Comparison of ENCODE assay signal across 8 cellular contexts in genomic region chr1:55375617-55376258, GRCh38.
DNase-seq lines count a peak whose midpoint lies in the region; ATAC-seq and TF ChIP-seq lines count a peak whose summit lies in the region.

No MANE protein-coding gene starts in this region.

- intact Hi-C loops in PC-9 (cut with micrococcal nuclease; ENCODE audit: unreplicated experiment): loop anchor here (1.0 to 10.0 kb wide), 4 partner anchors 52 to 1205 kb away; no protein-coding TSS in a partner anchor
- intact Hi-C loops in breast epithelium (cut with DNase I; ENCODE audit: low total_unique reads): no loop called here

- no peak for TF ChIP-seq POLR2A in breast epithelium (IDR thresholded peaks at IDR 0.05)

- no peaks in the 10 kb centered on the region for H3K9me2 ChIP-seq in PC-9 (ENCODE audit: insufficient read depth)

- POLR2A ChIA-PET in PC-9 (lab: Charles Lee; ENCODE audit: unreplicated experiment): no interaction called here

- BruUV-seq in PC-9 (replicated peaks; lab: Mats Ljungman, UMichigan): no TSS peak

- DNase-seq in NCI-H2081 (lab: John Stamatoyannopoulos, UW): peak; percentile 24 to 37
- no peak for DNase-seq in NCI-H2081 treated with DMSO at 0.1 percent for 48 hours (lab: John Stamatoyannopoulos, UW)
- DNase-seq in PC-9: peak in 1 of 2 experiments; percentile 25
- no peak for DNase-seq in breast epithelium (ENCODE audit: low spot score in 2 of 2)
- DNase-seq in kidney tubule cell (ENCODE audit: low spot score): peak; percentile 52
- DNase-seq in stimulated activated CD8-positive, alpha-beta memory T cell treated with anti-CD3 and anti-CD28 coated beads, Interleukin-4, amount 100 ng/mL, for 48 hours: peak; percentile 55
- no peak for DNase-seq in 8988T

- H3K4me1 ChIP-seq in PC-9 (replicated peaks; ENCODE audit: insufficient read depth) (no peaks in the 10 kb centered on the region; the same call in 1 of the 2 replicates), breast epithelium (no peaks in the 10 kb centered on the region)

- no peaks in the 10 kb centered on the region for H3F3A ChIP-seq in PC-9 (ENCODE audit: insufficient read depth, low read depth)

- H2AFZ ChIP-seq in PC-9: no peak overlapping the region

- no peaks in the 10 kb centered on the region for H3K79me2 ChIP-seq in PC-9 (ENCODE audit: low read depth)

- no peak overlapping the region for H3K27ac ChIP-seq in PC-9
- peak overlapping the region; percentile 22 to 41 for H3K27ac ChIP-seq in breast epithelium

- no peak overlapping the region for H3K4me2 ChIP-seq in PC-9

- H3K4me3 ChIP-seq in PC-9: no peak overlapping the region
- H3K4me3 ChIP-seq in breast epithelium: no peak overlapping the region

- no peaks in the 10 kb centered on the region for H3K27me3 ChIP-seq in PC-9 (ENCODE audit: insufficient read depth, low read depth)
- no peaks in the 10 kb centered on the region for H3K27me3 ChIP-seq in breast epithelium

- TF ChIP-seq CTCF in PC-9 (conservative IDR thresholded peaks at IDR 0.05) (peak; percentile 88), breast epithelium (IDR thresholded peaks at IDR 0.05) (peak; percentile 78 to 81 (median 80))

- H3K9me3 ChIP-seq in PC-9 (ENCODE audit: insufficient read depth, low read depth): no peaks in the 10 kb centered on the region
- no peaks in the 10 kb centered on the region for H3K9me3 ChIP-seq in breast epithelium

- ATAC-seq in HG03342 (IDR thresholded peaks at IDR 0.05; ENCODE audit: unreplicated experiment): peak; percentile 57

- H4K20me1 ChIP-seq in PC-9 (ENCODE audit: insufficient read depth): no peaks in the 10 kb centered on the region

- H3K36me3 ChIP-seq in PC-9 (ENCODE audit: low read depth): no peaks in the 10 kb centered on the region
- H3K36me3 ChIP-seq in breast epithelium: no peaks in the 10 kb centered on the region

- CTCF ChIA-PET in PC-9 (lab: Charles Lee): interaction anchor here (0.6 to 1.5 kb wide), 4 partner anchors 53 to 354 kb away, joined by 3 to 7 read pairs (median 4); no protein-coding TSS in a partner anchor

Comparison
In these comparisons a context has a peak if more than half of its experiments do, and no peak if none do; other contexts are left out.
1. DNase-seq: peak in NCI-H2081 (2 of 2), kidney tubule cell (single experiment) and stimulated activated CD8-positive, alpha-beta memory T cell treated with anti-CD3 and anti-CD28 coated beads, Interleukin-4, amount 100 ng/mL, for 48 hours (single experiment); none in NCI-H2081 treated with DMSO at 0.1 percent for 48 hours (single experiment), breast epithelium (0 of 2) and 8988T (single experiment).